ENCODE assay signal across 8 cellular contexts in the genomic region with DNA sequence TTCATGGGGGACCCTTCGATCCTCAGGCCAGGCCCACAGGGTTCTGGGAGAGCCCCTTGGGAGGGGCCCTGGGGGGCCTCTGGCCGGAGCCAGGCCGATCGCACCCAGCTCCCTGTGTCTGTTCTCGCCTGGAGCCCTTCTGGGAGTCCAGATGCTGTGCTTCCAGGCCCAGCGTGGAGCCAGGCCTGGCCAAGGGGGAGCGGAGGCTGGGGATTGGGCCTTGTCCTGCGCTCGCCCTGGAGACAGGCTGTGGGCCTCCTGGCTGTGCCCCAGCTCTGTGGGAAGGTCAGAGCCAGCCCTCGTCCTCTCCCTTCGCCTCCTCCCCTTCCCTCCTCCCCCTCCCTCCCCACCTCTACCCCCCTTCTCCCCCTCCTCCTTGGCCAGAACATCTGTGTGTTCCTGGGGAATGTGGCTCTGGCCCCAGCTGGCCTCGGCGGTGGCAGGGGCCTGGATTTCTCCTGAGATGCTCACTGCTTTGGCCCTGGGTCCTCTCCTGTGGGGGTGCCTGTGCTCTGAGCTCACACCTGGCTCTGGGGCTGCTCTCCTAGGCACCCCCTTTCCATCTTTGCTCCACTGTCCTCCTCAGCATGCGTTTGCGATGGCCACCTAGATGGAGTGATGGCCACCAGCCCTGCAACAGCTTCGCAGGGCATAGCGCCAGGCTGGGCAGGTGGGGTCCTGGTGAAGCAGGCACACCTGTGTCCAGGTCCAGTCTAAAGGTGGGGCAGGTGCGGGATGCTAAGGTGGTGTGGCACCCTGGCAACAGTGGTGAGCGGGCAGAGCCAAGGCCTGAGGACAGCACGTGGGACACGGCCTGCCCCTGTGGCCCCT.
DNase-seq lines count a peak whose midpoint lies in the region; ATAC-seq, FAIRE-seq and TF ChIP-seq lines count a peak whose summit lies in the region.

No MANE protein-coding gene starts in this region.

- H3K9ac ChIP-seq in HUES48 (ENCODE audit: low read depth, low read length) (no peak overlapping the region), colonic mucosa (ENCODE audit: low read depth in 2 of 2, low read length in 2 of 2) (peak overlapping the region in 1 of 2 donors; percentile 24), HepG2 (ENCODE audit: insufficient read depth, low read depth, low read length) (no peak overlapping the region), subcutaneous abdominal adipose tissue (ENCODE audit: low read length in 5 of 5) (peak overlapping the region in 4 of 5 donors; percentile 58 to 74 (median 66))

- H3K4me3 ChIP-seq in HUES48 (ENCODE audit: low read depth, low read length) (no peak overlapping the region), colonic mucosa (no peak overlapping the region), HepG2 (replicated peaks in 1 of 3; ENCODE audit: insufficient read depth in 1 of 3, low read depth in 2 of 3, low read length in 3 of 3) (no peak overlapping the region; a peak in 1 of 6 replicates), subcutaneous abdominal adipose tissue (ENCODE audit: low read depth in 1 of 5, low read length in 5 of 5) (no peak overlapping the region)

- H4K20me1 ChIP-seq in HepG2 (ENCODE audit: insufficient read depth, low read length): peaks cover under 1% of the 10 kb centered on the region; the same call in 1 of the 2 replicates

- TF ChIP-seq POLR2A in HepG2 (IDR thresholded peaks at IDR 0.05; ENCODE audit: insufficient read depth in 1 of 2, low read depth in 2 of 2, low read length in 2 of 2): no peak

- TF ChIP-seq EP300 in HepG2 (IDR thresholded peaks at IDR 0.05; ENCODE audit: low read depth in 2 of 2, low read length in 2 of 2) (no peak), HepG2 (CRISPR knock-in tag; IDR thresholded peaks at IDR 0.05; ENCODE audit: borderline replicate concordance) (no peak)

- intact Hi-C loops in colonic mucosa (cut with DNase I) (no loop called here), HepG2 (cut with micrococcal nuclease; ENCODE audit: unreplicated experiment) (no loop called here)

- no peak for TF ChIP-seq CTCF in colonic mucosa (IDR thresholded peaks at IDR 0.05)
- no peak for TF ChIP-seq CTCF in HepG2 (CRISPR knock-in tag; IDR thresholded peaks at IDR 0.05)

- DNase-seq in colonic mucosa: peak; percentile 53
- DNase-seq in HepG2 (ENCODE audit: low spot score): no peak
- no peak for DNase-seq in D341Med (ENCODE audit: low spot score)
- DNase-seq in kidney glomerular epithelial cell (lab: John Stamatoyannopoulos, UW): no peak

- no peak for FAIRE-seq in HepG2 (lab: Jason Lieb, UNC)

- 66% methylated on average over 15 of the region's 21 CpGs for WGBS in HepG2 (ENCODE audit: low lambda C conversion rate)

- no peaks in the 10 kb centered on the region for H3K79me2 ChIP-seq in HepG2 (ENCODE audit: insufficient read depth, low read length)

- in situ Hi-C loops in HepG2 (cut with HindIII; ENCODE audit: extremely low pct_ligation_motif_present, low pct_unique_long_range_greater_than_20kb): no loop called here

- CTCF ChIA-PET in HepG2 (lab: Yijun Ruan, JAX; ENCODE audit: low intra/inter-chr PET ratio, low total read pairs): no interaction called here

- H3K4me2 ChIP-seq in HepG2 (ENCODE audit: low read depth, low read length): peak overlapping the region; percentile 13; the same call in 1 of the 2 replicates

- H3K4me1 ChIP-seq in HUES48 (ENCODE audit: control insufficient read depth, insufficient read depth, low read length) (peaks cover 35% of the 10 kb centered on the region), colonic mucosa (no peaks in the 10 kb centered on the region), HepG2 (ENCODE audit: insufficient read depth, low read length) (peaks cover 94% of the 10 kb centered on the region), subcutaneous abdominal adipose tissue (ENCODE audit: control insufficient read depth in 5 of 5, insufficient read depth in 5 of 5, low read length in 5 of 5) (peaks cover 4 to 96% (median 76%) of the 10 kb centered on the region in 5 donors)

- ATAC-seq in HepG2 (0 out of 3 replicates have a peak, but pooled peaks have one; percentile 2), GM21526 (IDR thresholded peaks at IDR 0.05; ENCODE audit: low FRiP score, unreplicated experiment) (no peak), GM19463 (IDR thresholded peaks at IDR 0.05; ENCODE audit: unreplicated experiment) (no peak)

- H3K9me3 ChIP-seq in HUES48 (ENCODE audit: control insufficient read depth, insufficient read depth, low read length): no peaks in the 10 kb centered on the region
- no peaks in the 10 kb centered on the region for H3K9me3 ChIP-seq in colonic mucosa
- H3K9me3 ChIP-seq in HepG2 (ENCODE audit: low read length): no peaks in the 10 kb centered on the region
- no peaks in the 10 kb centered on the region for H3K9me3 ChIP-seq in subcutaneous abdominal adipose tissue (ENCODE audit: control insufficient read depth in 5 of 5, low read length in 5 of 5)

- H3K27ac ChIP-seq in HUES48 (ENCODE audit: low read depth, low read length): peak overlapping the region; percentile 71
- H3K27ac ChIP-seq in colonic mucosa: peak overlapping the region; percentile 29
- H3K27ac ChIP-seq in HepG2 (ENCODE audit: extremely low read length, insufficient read depth, low read length): no peak overlapping the region
- peak overlapping the region; percentile 79 for H3K27ac ChIP-seq in subcutaneous abdominal adipose tissue (ENCODE audit: low read depth, low read length)

- no peak for TF ChIP-seq RAD21 in HepG2 (CRISPR knock-in tag; IDR thresholded peaks at IDR 0.05)

- H3K27me3 ChIP-seq in HUES48 (ENCODE audit: control insufficient read depth, insufficient read depth, low read length) (no peaks in the 10 kb centered on the region), colonic mucosa (no peaks in the 10 kb centered on the region), HepG2 (ENCODE audit: control insufficient read depth in 1 of 2, insufficient read depth in 2 of 2, low read length in 2 of 2) (peaks cover 0 to 4% of the 10 kb centered on the region in 2 experiments; a peak in 1 of 5 replicates), subcutaneous abdominal adipose tissue (ENCODE audit: control insufficient read depth in 5 of 5, insufficient read depth in 4 of 5, low read length in 5 of 5) (no peaks in the 10 kb centered on the region)

- BruUV-seq in HepG2 (replicated peaks; lab: Mats Ljungman, UMichigan): no TSS peak

- H3K36me3 ChIP-seq in HUES48 (ENCODE audit: control insufficient read depth, insufficient read depth, low read length) (no peaks in the 10 kb centered on the region), colonic mucosa (no peaks in the 10 kb centered on the region), HepG2 (replicated peaks in 1 of 2; ENCODE audit: control insufficient read depth in 1 of 2, insufficient read depth in 2 of 2, low read length in 2 of 2) (no peaks in the 10 kb centered on the region), subcutaneous abdominal adipose tissue (ENCODE audit: control insufficient read depth in 5 of 5, insufficient read depth in 5 of 5, low read length in 5 of 5) (no peaks in the 10 kb centered on the region)

- H2AFZ ChIP-seq in HepG2 (ENCODE audit: low read length): no peak overlapping the region

- POLR2A ChIA-PET in HepG2 (lab: Yijun Ruan, JAX): interaction anchor here (1.1 to 1.6 kb wide), 3 partner anchors 10 to 67 kb away, joined by 3 to 4 read pairs (median 3); no protein-coding TSS in a partner anchor

TF ChIP-seq in HepG2, 621 proteins besides CTCF, POLR2A, EP300 and RAD21 (continues in another document):
- TF ChIP-seq, protein P1, sequence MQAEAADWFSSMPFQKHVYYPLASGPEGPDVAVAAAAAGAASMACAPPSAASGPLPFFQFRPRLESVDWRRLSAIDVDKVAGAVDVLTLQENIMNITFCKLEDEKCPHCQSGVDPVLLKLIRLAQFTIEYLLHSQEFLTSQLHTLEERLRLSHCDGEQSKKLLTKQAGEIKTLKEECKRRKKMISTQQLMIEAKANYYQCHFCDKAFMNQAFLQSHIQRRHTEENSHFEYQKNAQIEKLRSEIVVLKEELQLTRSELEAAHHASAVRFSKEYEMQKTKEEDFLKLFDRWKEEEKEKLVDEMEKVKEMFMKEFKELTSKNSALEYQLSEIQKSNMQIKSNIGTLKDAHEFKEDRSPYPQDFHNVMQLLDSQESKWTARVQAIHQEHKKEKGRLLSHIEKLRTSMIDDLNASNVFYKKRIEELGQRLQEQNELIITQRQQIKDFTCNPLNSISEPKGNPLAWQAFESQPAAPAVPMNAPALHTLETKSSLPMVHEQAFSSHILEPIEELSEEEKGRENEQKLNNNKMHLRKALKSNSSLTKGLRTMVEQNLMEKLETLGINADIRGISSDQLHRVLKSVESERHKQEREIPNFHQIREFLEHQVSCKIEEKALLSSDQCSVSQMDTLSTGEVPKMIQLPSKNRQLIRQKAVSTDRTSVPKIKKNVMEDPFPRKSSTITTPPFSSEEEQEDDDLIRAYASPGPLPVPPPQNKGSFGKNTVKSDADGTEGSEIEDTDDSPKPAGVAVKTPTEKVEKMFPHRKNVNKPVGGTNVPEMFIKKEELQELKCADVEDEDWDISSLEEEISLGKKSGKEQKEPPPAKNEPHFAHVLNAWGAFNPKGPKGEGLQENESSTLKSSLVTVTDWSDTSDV (CRISPR knock-in tag; IDR thresholded peaks at IDR 0.05): peak; percentile 38; the same call in 1 of the 2 replicates
- TF ChIP-seq, protein P2, sequence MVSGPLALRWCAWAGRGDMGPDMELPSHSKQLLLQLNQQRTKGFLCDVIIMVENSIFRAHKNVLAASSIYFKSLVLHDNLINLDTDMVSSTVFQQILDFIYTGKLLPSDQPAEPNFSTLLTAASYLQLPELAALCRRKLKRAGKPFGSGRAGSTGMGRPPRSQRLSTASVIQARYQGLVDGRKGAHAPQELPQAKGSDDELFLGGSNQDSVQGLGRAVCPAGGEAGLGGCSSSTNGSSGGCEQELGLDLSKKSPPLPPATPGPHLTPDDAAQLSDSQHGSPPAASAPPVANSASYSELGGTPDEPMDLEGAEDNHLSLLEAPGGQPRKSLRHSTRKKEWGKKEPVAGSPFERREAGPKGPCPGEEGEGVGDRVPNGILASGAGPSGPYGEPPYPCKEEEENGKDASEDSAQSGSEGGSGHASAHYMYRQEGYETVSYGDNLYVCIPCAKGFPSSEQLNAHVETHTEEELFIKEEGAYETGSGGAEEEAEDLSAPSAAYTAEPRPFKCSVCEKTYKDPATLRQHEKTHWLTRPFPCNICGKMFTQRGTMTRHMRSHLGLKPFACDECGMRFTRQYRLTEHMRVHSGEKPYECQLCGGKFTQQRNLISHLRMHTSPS (CRISPR knock-in tag; IDR thresholded peaks at IDR 0.05; ENCODE audit: low read depth): 0 out of 2 replicates have a peak, but pooled peaks have one; percentile 42
- TF ChIP-seq, protein P3, sequence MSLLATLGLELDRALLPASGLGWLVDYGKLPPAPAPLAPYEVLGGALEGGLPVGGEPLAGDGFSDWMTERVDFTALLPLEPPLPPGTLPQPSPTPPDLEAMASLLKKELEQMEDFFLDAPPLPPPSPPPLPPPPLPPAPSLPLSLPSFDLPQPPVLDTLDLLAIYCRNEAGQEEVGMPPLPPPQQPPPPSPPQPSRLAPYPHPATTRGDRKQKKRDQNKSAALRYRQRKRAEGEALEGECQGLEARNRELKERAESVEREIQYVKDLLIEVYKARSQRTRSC (CRISPR knock-in tag; IDR thresholded peaks at IDR 0.05; ENCODE audit: low read depth): no peak
- TF ChIP-seq HIVEP1 (CRISPR knock-in tag; IDR thresholded peaks at IDR 0.05) (no peak), CENPT (CRISPR knock-in tag; IDR thresholded peaks at IDR 0.05; ENCODE audit: low read depth) (no peak), MTA1 (CRISPR knock-in tag; IDR thresholded peaks at IDR 0.05; ENCODE audit: borderline replicate concordance) (0 out of 2 replicates have a peak, but pooled peaks have one; percentile 25)

Comparison
In these comparisons a context has a peak if more than half of its experiments do, and no peak if none do; other contexts are left out.
1. H3K9ac ChIP-seq: peak in subcutaneous abdominal adipose tissue (4 of 5); none in HUES48 (single experiment) and HepG2 (single experiment).